Comparison of ENCODE assay signal across 14 cellular contexts in the genomic region with DNA sequence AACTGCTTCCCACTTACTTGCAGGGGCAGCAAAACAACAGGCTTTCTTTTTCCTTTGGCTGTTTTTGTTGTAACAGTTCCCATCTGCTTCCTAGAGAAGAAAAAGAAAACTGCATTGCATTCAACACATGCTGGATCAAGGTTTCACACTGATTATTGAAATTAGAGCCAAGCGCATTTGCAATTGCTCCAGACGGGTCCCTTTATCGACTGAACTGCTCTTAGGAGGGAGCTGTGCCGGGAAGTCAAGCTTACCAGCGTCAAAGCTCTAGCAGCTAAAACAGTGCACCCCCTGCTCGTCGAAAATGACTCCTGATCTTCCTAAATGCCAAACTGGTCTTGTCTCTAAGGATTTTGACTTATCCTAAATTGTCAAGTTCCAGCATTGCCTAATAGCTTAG.
DNase-seq lines count a peak whose midpoint lies in the region; ATAC-seq, FAIRE-seq and TF ChIP-seq lines count a peak whose summit lies in the region.
"Had no signal": no experiment of that assay in that cellular context is flagged by ENCODE, and none has a peak within 500 bp of the region (broad histone marks: within the 10 kb centered on the region; RNA-seq: fewer than 3 reads in every experiment).

No MANE protein-coding gene starts in this region.

- DNase-seq in H9 (no peak), astrocyte (ENCODE audit: low read depth) (no peak), right cardiac atrium (peak; percentile 16 to 71 (median 41)), gastrocnemius medialis (peak in 1 of 2 donors; percentile 19)
- no peak for DNase-seq in stimulated activated naive CD4-positive, alpha-beta T cell (lab: John Stamatoyannopoulos, UW)
- no peak for DNase-seq in stimulated activated naive CD4-positive, alpha-beta T cell treated with Interleukin-2 at 50 U/mL for 16 hours (lab: John Stamatoyannopoulos, UW)
- DNase-seq: activated naive CD4-positive, alpha-beta T cell; NCI-H187 treated with DMSO at 0.1 percent for 48 hours; SHP77; stomach had no signal

- no peak for TF ChIP-seq POLR2A in gastrocnemius medialis (IDR thresholded peaks at IDR 0.05)

- H2BK20ac ChIP-seq in H9 (ENCODE audit: low read depth, low read length, poor library complexity, severe bottlenecking) = no peak overlapping the region

- H3K9me3 Mint-ChIP-seq in H9 (no peaks in the 10 kb centered on the region), astrocyte (ENCODE audit: unreplicated experiment) (no peaks in the 10 kb centered on the region)

- no peak for FAIRE-seq in astrocyte (lab: Jason Lieb, UNC)
- FAIRE-seq: TTC549 had no signal

- no CpG with 5 or more reads among the region's 7 CpGs for WGBS in H9 (ENCODE audit: extremely low coverage, insufficient read length, low lambda C conversion rate)
- 14% methylated on average over 7 of the region's 7 CpGs for WGBS in right cardiac atrium

- H3K4me1 Mint-ChIP-seq in H9 = peaks cover 27 to 28% of the 10 kb centered on the region in 2 experiments
- H3K4me1 Mint-ChIP-seq in astrocyte (ENCODE audit: low read depth, unreplicated experiment) = no peaks in the 10 kb centered on the region
- H3K4me1 Mint-ChIP-seq: central memory CD8-positive, alpha-beta T cell had no signal

- no peak overlapping the region for H3K4ac ChIP-seq in H9 (ENCODE audit: low read depth, low read length)

- no peaks in the 10 kb centered on the region for H3K79me2 ChIP-seq in H9 (ENCODE audit: insufficient read depth, low read length)
- H3K79me2 ChIP-seq in astrocyte (ENCODE audit: insufficient read depth, low read length) = no peaks in the 10 kb centered on the region

- H3K4me2 ChIP-seq in H9 (ENCODE audit: insufficient read depth, insufficient read length, low read length) (peak overlapping the region; percentile 46), astrocyte (ENCODE audit: low read length) (peak overlapping the region; percentile 64)

- no peak overlapping the region for H2BK120ac ChIP-seq in H9 (ENCODE audit: low read depth, low read length, poor library complexity, severe bottlenecking)

- H4K8ac ChIP-seq in H9 (replicated peaks; ENCODE audit: insufficient read length, low read depth, low read length) = no peak overlapping the region

- H3K27ac Mint-ChIP-seq in H9 (peak overlapping the region in 2 of 3 experiments; percentile 4 to 94; a peak in 3 of 7 replicates), astrocyte (ENCODE audit: unreplicated experiment) (no peak overlapping the region)

- in situ Hi-C loops in gastrocnemius medialis (cut with MboI; ENCODE audit: low sequenced_read_pairs in 4 of 4) = loop anchor here in 2 of 4 donors (10.0 kb wide), 2 partner anchors 306 to 326 kb away; no protein-coding TSS in a partner anchor

- H3K36me3 ChIP-seq in astrocyte (ENCODE audit: insufficient read depth, low read length) (no peaks in the 10 kb centered on the region), gastrocnemius medialis (no peaks in the 10 kb centered on the region)
- H3K36me3 ChIP-seq: esophagus muscularis mucosa, stomach had no signal

- no peak overlapping the region for H2BK12ac ChIP-seq in H9 (ENCODE audit: insufficient read length, low read depth, low read length)

- peak overlapping the region; percentile 43 for H2AFZ ChIP-seq in H9 (ENCODE audit: low read length)
- H2AFZ ChIP-seq in astrocyte (ENCODE audit: low read depth, low read length) = peak overlapping the region; percentile 27

- H4K91ac ChIP-seq in H9 (ENCODE audit: insufficient read length, low read depth, low read length) = no peak overlapping the region

- H4K5ac ChIP-seq in H9 (ENCODE audit: insufficient read length, low read depth, low read length) = no peak overlapping the region

- H3K56ac ChIP-seq in H9 (ENCODE audit: insufficient read length, low read depth, low read length) = no peak overlapping the region

- H3K18ac ChIP-seq in H9 (ENCODE audit: insufficient read length, low read depth, low read length) = no peak overlapping the region

- no peak overlapping the region for H3K14ac ChIP-seq in H9 (ENCODE audit: insufficient read depth, low read length)

- ATAC-seq in right cardiac atrium = peak; percentile 66 to 91
- peak; percentile 36 to 51 for ATAC-seq in gastrocnemius medialis
- no peak for ATAC-seq in GM19467 (IDR thresholded peaks at IDR 0.05; ENCODE audit: unreplicated experiment)

- intact Hi-C loops in right cardiac atrium (cut with DNase I) (loop anchor here in 1 of 4 donors (10.0 kb wide), 1 partner anchor 646 kb away; no protein-coding TSS in a partner anchor), gastrocnemius medialis (cut with DNase I; ENCODE audit: low total_unique reads) (no loop called here)

- H2BK15ac ChIP-seq in H9 (ENCODE audit: low read depth, low read length) = no peak overlapping the region

- no peaks in the 10 kb centered on the region for H3K4me1 ChIP-seq in H9 (ENCODE audit: insufficient read depth, low read length)
- peaks cover 5% of the 10 kb centered on the region for H3K4me1 ChIP-seq in astrocyte (ENCODE audit: insufficient read depth, low read length)
- H3K4me1 ChIP-seq in right cardiac atrium (ENCODE audit: control insufficient read depth, insufficient read depth, low read length) = no peaks in the 10 kb centered on the region
- H3K4me1 ChIP-seq in gastrocnemius medialis = no peaks in the 10 kb centered on the region

- H3K27me3 Mint-ChIP-seq in H9 (ENCODE audit: low read depth) = no peaks in the 10 kb centered on the region; the same call in 1 of the 2 replicates
- H3K27me3 Mint-ChIP-seq in astrocyte (ENCODE audit: low read depth, unreplicated experiment) = peaks cover 5% of the 10 kb centered on the region

- H2AK5ac ChIP-seq in H9 (ENCODE audit: insufficient read length, low read length) = no peak overlapping the region

- H3K9me3 ChIP-seq in H9 (ENCODE audit: control insufficient read depth, low read depth, low read length) (no peaks in the 10 kb centered on the region), astrocyte (ENCODE audit: insufficient read depth, low read depth, low read length) (no peaks in the 10 kb centered on the region), right cardiac atrium (ENCODE audit: control insufficient read depth, low read length) (no peaks in the 10 kb centered on the region), gastrocnemius medialis (no peaks in the 10 kb centered on the region)
- H3K9me3 ChIP-seq: esophagus muscularis mucosa, stomach had no signal

- H3K4me3 Mint-ChIP-seq in H9 = peak overlapping the region; percentile 21 to 69; a peak in 3 of 5 replicates
- no peak overlapping the region for H3K4me3 Mint-ChIP-seq in astrocyte (ENCODE audit: unreplicated experiment)
- H3K4me3 Mint-ChIP-seq: central memory CD8-positive, alpha-beta T cell had no signal

- H3K9ac ChIP-seq in H9 (ENCODE audit: extremely low read depth, insufficient read length, low read length) (no peak overlapping the region), astrocyte (ENCODE audit: low read length) (no peak overlapping the region)

- no peak for TF ChIP-seq CTCF in H9 (conservative IDR thresholded peaks at IDR 0.05)
- TF ChIP-seq CTCF in astrocyte (IDR thresholded peaks at IDR 0.05; ENCODE audit: insufficient read depth, low read depth, low read length) = no peak
- TF ChIP-seq CTCF in gastrocnemius medialis (IDR thresholded peaks at IDR 0.05 in 4 of 5, conservative IDR thresholded peaks at IDR 0.05 in 1 of 5) = no peak

- H3K23me2 ChIP-seq in H9 (ENCODE audit: insufficient read length, low read depth, low read length, poor library complexity, severe bottlenecking) = no peaks in the 10 kb centered on the region

- H2BK5ac ChIP-seq in H9 (ENCODE audit: insufficient read length, low read length) = no peak overlapping the region

- H3K27ac ChIP-seq in H9 (ENCODE audit: insufficient read length, low read depth, low read length) = no peak overlapping the region
- H3K27ac ChIP-seq in astrocyte (ENCODE audit: low read depth, low read length) = no peak overlapping the region
- no peak overlapping the region for H3K27ac ChIP-seq in right cardiac atrium (ENCODE audit: low read length)
- H3K27ac ChIP-seq in gastrocnemius medialis = no peak overlapping the region
- H3K27ac ChIP-seq: stomach had no signal

- no peaks in the 10 kb centered on the region for H3K27me3 ChIP-seq in H9 (ENCODE audit: insufficient read depth, low read length)
- no peaks in the 10 kb centered on the region for H3K27me3 ChIP-seq in astrocyte (ENCODE audit: insufficient read depth, low read length)
- no peaks in the 10 kb centered on the region for H3K27me3 ChIP-seq in right cardiac atrium (ENCODE audit: control insufficient read depth, insufficient read depth)
- no peaks in the 10 kb centered on the region for H3K27me3 ChIP-seq in gastrocnemius medialis
- H3K27me3 ChIP-seq: esophagus muscularis mucosa had no signal

- no peak overlapping the region for H3K23ac ChIP-seq in H9 (ENCODE audit: insufficient read length, low read depth, low read length)

- H3K4me3 ChIP-seq in astrocyte (ENCODE audit: insufficient read depth, low read depth, low read length) (peak overlapping the region; percentile 16), right cardiac atrium (ENCODE audit: low read length) (no peak overlapping the region), gastrocnemius medialis (peak overlapping the region in 1 of 4 donors; percentile 17)

- H3K79me1 ChIP-seq in H9 (ENCODE audit: insufficient read depth, low read depth, low read length, poor library complexity, severe bottlenecking) = no peaks in the 10 kb centered on the region

- H3T11ph ChIP-seq in H9 (ENCODE audit: low read length) = no peak overlapping the region

- H3K36me3 Mint-ChIP-seq in H9 (ENCODE audit: insufficient read depth in 1 of 3, low read depth in 3 of 3) (no peaks in the 10 kb centered on the region), astrocyte (ENCODE audit: low read depth, unreplicated experiment) (no peaks in the 10 kb centered on the region)

- H4K20me1 ChIP-seq in H9 (ENCODE audit: control insufficient read depth, insufficient read depth, insufficient read length) (no peaks in the 10 kb centered on the region), astrocyte (ENCODE audit: insufficient read depth, low read length) (no peaks in the 10 kb centered on the region)

Comparison
In these comparisons a context has a peak if more than half of its experiments do, and no peak if none do; other contexts are left out.
1. DNase-seq: peak in right cardiac atrium (3 of 3); none in H9 (single experiment), astrocyte (single experiment), stimulated activated naive CD4-positive, alpha-beta T cell (0 of 6) and stimulated activated naive CD4-positive, alpha-beta T cell treated with Interleukin-2 at 50 U/mL for 16 hours (single experiment).